In genomic region chr4:117971406-117971805, GRCh38 we compare ENCODE assay signal across 26 cellular contexts.
DNase-seq lines count a peak whose midpoint lies in the region; ATAC-seq and TF ChIP-seq lines count a peak whose summit lies in the region.
"Had no signal": no experiment of that assay in that cellular context is flagged by ENCODE, and none has a peak within 500 bp of the region (broad histone marks: within the 10 kb centered on the region; RNA-seq: fewer than 3 reads in every experiment).

No MANE protein-coding gene starts in this region.

- TF ChIP-seq CTCF in smooth muscle cell (IDR thresholded peaks at IDR 0.05; ENCODE audit: borderline replicate concordance, insufficient read depth, poor library complexity, severe bottlenecking), result no peak

- no peaks in the 10 kb centered on the region for H4K20me1 ChIP-seq in smooth muscle cell (ENCODE audit: low read depth)

- no peaks in the 10 kb centered on the region for H3K9me3 ChIP-seq in smooth muscle cell (replicated peaks; ENCODE audit: low read depth)
- H3K9me3 ChIP-seq: vagina had no signal

- H2AFZ ChIP-seq in smooth muscle cell (ENCODE audit: low read depth), result no peak overlapping the region

- H3K27me3 ChIP-seq in smooth muscle cell (ENCODE audit: low read depth), result no peaks in the 10 kb centered on the region
- H3K27me3 ChIP-seq: dorsolateral prefrontal cortex, vagina had no signal

- H3K36me3 ChIP-seq in smooth muscle cell (ENCODE audit: low read depth), result no peaks in the 10 kb centered on the region
- H3K36me3 ChIP-seq: vagina had no signal

- no peak overlapping the region for H3K27ac ChIP-seq in smooth muscle cell (ENCODE audit: low read depth)
- H3K27ac ChIP-seq: 22Rv1, dorsolateral prefrontal cortex, KMS-11, vagina had no signal

- H3K4me1 ChIP-seq in smooth muscle cell (ENCODE audit: low read depth), result no peaks in the 10 kb centered on the region
- H3K4me1 ChIP-seq: vagina had no signal

- DNase-seq in DMS 273 (lab: John Stamatoyannopoulos, UW; ENCODE audit: unreplicated experiment), result peak; percentile 62
- DNase-seq in DMS 273 treated with DMSO at 0.1 percent for 48 hours (lab: John Stamatoyannopoulos, UW), result no peak
- DNase-seq in RPMI7951 (ENCODE audit: low read depth), result peak; percentile 14
- peak; percentile 32 for DNase-seq in dedifferentiated amniotic fluid mesenchymal stem cell (ENCODE audit: extremely low spot score)
- no peak for DNase-seq in smooth muscle cell (lab: John Stamatoyannopoulos, UW; ENCODE audit: unreplicated experiment)
- no peak for DNase-seq in activated CD4-positive, alpha-beta T cell treated with anti-CD3 and anti-CD28 coated beads, Interleukin-2, amount 50 U/mL, for 48 hours
- DNase-seq: activated CD4-positive, CD25-positive, alpha-beta regulatory T cell treated with anti-CD3 and anti-CD28 coated beads, Interleukin-2, amount 50 U/mL, for 72 hours; activated gamma-delta T cell; CD4-positive, alpha-beta T cell; cerebellar nuclear complex; DMS153; dorsolateral prefrontal cortex; left ventricle myocardium superior; MM.1S; naive thymus-derived CD4-positive, alpha-beta T cell; NCI-H1417; NCI-H2107; NCI-H510A treated with DMSO at 0.1 percent for 48 hours; occipital lobe; SHP77 had no signal

- H3K79me2 ChIP-seq in smooth muscle cell (ENCODE audit: low read depth), result no peaks in the 10 kb centered on the region

- peak overlapping the region; percentile 54 for H3K4me2 ChIP-seq in smooth muscle cell
- H3K4me2 ChIP-seq: KMS-11 had no signal

- 55% methylated on average over 2 of the region's 2 CpGs for WGBS in smooth muscle cell (ENCODE audit: low lambda C conversion rate)

- H3F3A ChIP-seq in smooth muscle cell (ENCODE audit: low read depth), result no peaks in the 10 kb centered on the region

- no peak for ATAC-seq in GM19463 (IDR thresholded peaks at IDR 0.05; ENCODE audit: unreplicated experiment)
- ATAC-seq in GM21717 (IDR thresholded peaks at IDR 0.05; ENCODE audit: unreplicated experiment), result no peak
- ATAC-seq: HCT116; left ventricle myocardium superior; naive thymus-derived CD4-positive, alpha-beta T cell had no signal

- no peak overlapping the region for H3K4me3 ChIP-seq in smooth muscle cell
- H3K4me3 ChIP-seq: dorsolateral prefrontal cortex, vagina had no signal

- no peak overlapping the region for H3K9ac ChIP-seq in smooth muscle cell (ENCODE audit: low read depth)
- H3K9ac ChIP-seq: KMS-11 had no signal

Comparison
In these comparisons a context has a peak if more than half of its experiments do, and no peak if none do; other contexts are left out.
1. DNase-seq: peak in DMS 273 (single experiment), RPMI7951 (single experiment) and dedifferentiated amniotic fluid mesenchymal stem cell (single experiment); none in DMS 273 treated with DMSO at 0.1 percent for 48 hours (single experiment), smooth muscle cell (single experiment) and activated CD4-positive, alpha-beta T cell treated with anti-CD3 and anti-CD28 coated beads, Interleukin-2, amount 50 U/mL, for 48 hours (0 of 2).